Comparison of ENCODE assay signal across 2 cellular contexts in the genomic region with DNA sequence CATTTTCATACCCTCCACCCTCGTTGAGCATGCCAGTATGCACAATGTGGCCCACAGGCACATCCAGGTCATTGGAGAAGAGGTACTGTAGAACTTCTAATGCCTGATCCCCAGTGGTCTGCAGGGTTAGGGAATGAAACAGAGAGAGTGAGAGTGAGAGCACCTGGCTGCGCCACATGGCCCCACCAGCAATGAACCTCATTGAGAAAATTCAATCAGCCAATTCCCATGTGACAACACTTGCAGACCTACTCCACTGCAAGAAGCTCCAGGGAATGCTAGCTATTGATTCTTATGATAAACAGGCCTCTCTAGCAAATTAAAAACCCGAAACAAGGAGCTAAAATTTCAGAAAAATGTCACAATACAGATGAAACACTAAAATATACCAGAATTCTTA. TPM values are rescaled to one million over a fixed set of nuclear protein-coding genes. Genes with fewer than 3 reads are reported as not detected.
"Had no signal": no experiment of that assay in that cellular context is flagged by ENCODE, and none has a peak within 500 bp of the region (broad histone marks: within the 10 kb centered on the region; RNA-seq: fewer than 3 reads in every experiment).

No MANE protein-coding gene starts in this region.

RNA-seq across cellular contexts. Expression of gene NPIPB15, which starts 38.6 kb away (rescaled TPM):
- total RNA-seq: H4, H7 had no signal
